Comparison of ENCODE assay signal across 8 cellular contexts in the genomic region with DNA sequence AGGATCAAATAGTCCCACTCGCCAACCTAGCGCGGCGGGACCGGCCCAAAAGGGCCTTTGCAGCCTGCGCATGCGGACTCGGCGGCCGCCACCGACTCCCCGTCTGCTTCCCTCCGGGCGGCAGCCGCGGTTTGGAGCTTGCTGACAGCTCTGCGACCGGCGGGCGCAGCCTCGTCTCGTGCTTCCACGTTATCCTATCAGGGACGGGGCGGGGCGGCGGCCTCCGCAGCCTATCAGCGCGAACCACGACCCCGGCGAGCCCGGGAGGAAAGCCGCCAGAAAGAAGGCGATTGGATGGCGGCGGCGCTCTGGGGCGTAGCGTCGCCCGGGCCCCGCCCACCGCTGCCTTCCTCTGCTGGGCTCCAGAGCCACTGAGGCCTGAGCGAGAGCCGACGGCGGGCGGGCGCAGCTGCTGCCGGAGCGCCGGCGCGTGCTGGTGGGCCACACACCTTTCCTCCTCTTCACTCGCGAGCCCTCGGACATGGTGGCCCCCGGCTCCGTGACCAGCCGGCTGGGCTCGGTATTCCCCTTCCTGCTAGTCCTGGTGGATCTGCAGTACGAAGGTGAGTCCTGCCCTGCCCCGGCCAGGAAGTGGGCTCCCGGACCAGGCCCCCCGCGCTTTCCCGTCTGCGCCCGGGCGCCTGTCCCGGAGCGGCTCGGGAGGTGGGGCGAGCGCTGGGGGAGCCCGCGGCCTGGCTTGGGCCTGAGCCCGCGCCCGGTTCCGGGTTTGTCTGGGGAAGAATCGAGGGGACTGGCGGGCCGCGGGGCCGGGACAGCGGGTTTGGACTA. TPM values are rescaled to one million over a fixed set of nuclear protein-coding genes. Genes with fewer than 3 reads are reported as not detected.
A peak's percentile ranks its signal among the peaks of the same experiment; 100 is the strongest.
DNase-seq lines count a peak whose midpoint lies in the region; ATAC-seq, FAIRE-seq and TF ChIP-seq lines count a peak whose summit lies in the region.

A gene with protein sequence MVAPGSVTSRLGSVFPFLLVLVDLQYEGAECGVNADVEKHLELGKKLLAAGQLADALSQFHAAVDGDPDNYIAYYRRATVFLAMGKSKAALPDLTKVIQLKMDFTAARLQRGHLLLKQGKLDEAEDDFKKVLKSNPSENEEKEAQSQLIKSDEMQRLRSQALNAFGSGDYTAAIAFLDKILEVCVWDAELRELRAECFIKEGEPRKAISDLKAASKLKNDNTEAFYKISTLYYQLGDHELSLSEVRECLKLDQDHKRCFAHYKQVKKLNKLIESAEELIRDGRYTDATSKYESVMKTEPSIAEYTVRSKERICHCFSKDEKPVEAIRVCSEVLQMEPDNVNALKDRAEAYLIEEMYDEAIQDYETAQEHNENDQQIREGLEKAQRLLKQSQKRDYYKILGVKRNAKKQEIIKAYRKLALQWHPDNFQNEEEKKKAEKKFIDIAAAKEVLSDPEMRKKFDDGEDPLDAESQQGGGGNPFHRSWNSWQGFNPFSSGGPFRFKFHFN (plus strand): TSS at position 365 of the 789 bp plus-strand sequence. CDS start 117 bp downstream, at position 482.

- peaks cover 64% of the 10 kb centered on the region for H3K4me1 ChIP-seq in HepG2 (ENCODE audit: insufficient read depth, low read length)

- H2AFZ ChIP-seq in HepG2 (ENCODE audit: low read length): peak within 1 kb of the TSS; percentile 90

- peak within 1 kb of the TSS; percentile 92 for H3K9ac ChIP-seq in HepG2 (ENCODE audit: insufficient read depth, low read depth, low read length)

- H4K20me1 ChIP-seq in HepG2 (ENCODE audit: insufficient read depth, low read length): peaks cover 2% of the 10 kb centered on the region; the same call in 1 of the 2 replicates

- no peaks in the 10 kb centered on the region; a peak in 1 of 5 replicates for H3K27me3 ChIP-seq in HepG2 (ENCODE audit: control insufficient read depth in 1 of 2, insufficient read depth in 2 of 2, low read length in 2 of 2)

- H3K36me3 ChIP-seq in HepG2 (replicated peaks in 1 of 2; ENCODE audit: control insufficient read depth in 1 of 2, insufficient read depth in 2 of 2, low read length in 2 of 2): no peaks in the 10 kb centered on the region

- H3K4me2 ChIP-seq in HepG2 (ENCODE audit: low read depth, low read length): peak within 1 kb of the TSS; percentile 67

- intact Hi-C loops in CD14-positive monocyte (cut with micrococcal nuclease): loop anchor here (5.0 to 10.0 kb wide), 3 partner anchors 35 to 1755 kb away; a partner anchor contains a TSS
- intact Hi-C loops in HepG2 (cut with micrococcal nuclease; ENCODE audit: unreplicated experiment): loop anchor here (5.0 to 10.0 kb wide), 2 partner anchors 35 to 108 kb away; a partner anchor contains a TSS

- H3K79me2 ChIP-seq in HepG2 (ENCODE audit: insufficient read depth, low read length): peaks cover 62% of the 10 kb centered on the region

- H3K4me1 Mint-ChIP-seq in CD14-positive monocyte: peaks cover 62% of the 10 kb centered on the region

- peak; percentile 53; the same call in 1 of the 2 replicates for TF ChIP-seq RAD21 in HepG2 (CRISPR knock-in tag; IDR thresholded peaks at IDR 0.05)

- POLR2A ChIA-PET in HepG2 (lab: Yijun Ruan, JAX): interaction anchor here (0.7 to 1.6 kb wide), 7 partner anchors 8 to 75 kb away, joined by 3 to 14 read pairs (median 4); a partner anchor contains a TSS

- DNase-seq in CD14-positive monocyte (ENCODE audit: low spot score): peak; percentile 99
- DNase-seq in NCI-H82 (lab: John Stamatoyannopoulos, UW): peak; percentile 100
- DNase-seq in activated CD4-positive, alpha-beta T cell treated with anti-CD3 and anti-CD28 coated beads, Interleukin-2, amount 50 U/mL, for 48 hours: peak; percentile 97
- DNase-seq in dermis blood vessel endothelial cell: peak; percentile 99
- DNase-seq in HepG2 (ENCODE audit: low spot score): peak; percentile 92
- DNase-seq in stimulated activated CD4-positive, alpha-beta T cell treated with anti-CD3 and anti-CD28 coated beads, Interleukin-4, amount 100 ng/mL, for 1 hour: peak; percentile 99

- peak; percentile 90 to 92 for TF ChIP-seq POLR2A in HepG2 (IDR thresholded peaks at IDR 0.05; ENCODE audit: insufficient read depth in 1 of 2, low read depth in 2 of 2, low read length in 2 of 2)

- H3K27me3 Mint-ChIP-seq in CD14-positive monocyte (ENCODE audit: low read depth in 3 of 3): no peaks in the 10 kb centered on the region

- peak; percentile 8 for FAIRE-seq in HepG2 (lab: Jason Lieb, UNC)

- in situ Hi-C loops in HepG2 (cut with HindIII; ENCODE audit: extremely low pct_ligation_motif_present, low pct_unique_long_range_greater_than_20kb): no loop called here

- ATAC-seq in GM19397 (IDR thresholded peaks at IDR 0.05; ENCODE audit: unreplicated experiment) (peak; percentile 97), HG03571 (IDR thresholded peaks at IDR 0.05; ENCODE audit: unreplicated experiment) (peak; percentile 95), HepG2 (peak; percentile 97)

- peaks cover 9 to 14% of the 10 kb centered on the region in 2 donors for H3K36me3 Mint-ChIP-seq in CD14-positive monocyte

- under 1% methylated on average over 24 of the region's 89 CpGs for WGBS in HepG2 (ENCODE audit: low lambda C conversion rate)

- no peaks in the 10 kb centered on the region for H3K9me3 ChIP-seq in HepG2 (ENCODE audit: low read length)

- peak within 1 kb of the TSS; percentile 82 to 88 (median 83) for H3K4me3 ChIP-seq in HepG2 (replicated peaks in 1 of 3; ENCODE audit: insufficient read depth in 1 of 3, low read depth in 2 of 3, low read length in 3 of 3)

- H3K4me3 Mint-ChIP-seq in CD14-positive monocyte: peak within 1 kb of the TSS; percentile 96 to 98

- TF ChIP-seq CTCF in CD14-positive monocyte (IDR thresholded peaks at IDR 0.05) (no peak), HepG2 (CRISPR knock-in tag; IDR thresholded peaks at IDR 0.05) (peak; percentile 5; the same call in 1 of the 2 replicates)

- CTCF ChIA-PET in HepG2 (lab: Yijun Ruan, JAX; ENCODE audit: low intra/inter-chr PET ratio, low total read pairs): no interaction called here

- TF ChIP-seq EP300 in HepG2 (IDR thresholded peaks at IDR 0.05; ENCODE audit: low read depth in 2 of 2, low read length in 2 of 2) (peak in 1 of 2 experiments; percentile 52; a peak in 1 of 4 replicates), HepG2 (CRISPR knock-in tag; IDR thresholded peaks at IDR 0.05; ENCODE audit: borderline replicate concordance) (0 out of 2 replicates have a peak, but pooled peaks have one; percentile 11)

- H3K27ac Mint-ChIP-seq in CD14-positive monocyte: peak within 1 kb of the TSS; percentile 92 to 100 (median 98)

- peaks cover 0 to 4% (median 2%) of the 10 kb centered on the region in 7 donors for H3K9me3 Mint-ChIP-seq in CD14-positive monocyte

- H3K27ac ChIP-seq in HepG2 (ENCODE audit: extremely low read length, insufficient read depth, low read length): peak within 1 kb of the TSS; percentile 91

- no TSS peak for BruUV-seq in HepG2 (replicated peaks; lab: Mats Ljungman, UMichigan)

TF ChIP-seq in HepG2, 621 proteins besides CTCF, POLR2A, EP300 and RAD21 (continues in another document):
- no peak for TF ChIP-seq NPAS2 (CRISPR knock-in tag; IDR thresholded peaks at IDR 0.05; ENCODE audit: borderline replicate concordance)
- TF ChIP-seq, protein P1, sequence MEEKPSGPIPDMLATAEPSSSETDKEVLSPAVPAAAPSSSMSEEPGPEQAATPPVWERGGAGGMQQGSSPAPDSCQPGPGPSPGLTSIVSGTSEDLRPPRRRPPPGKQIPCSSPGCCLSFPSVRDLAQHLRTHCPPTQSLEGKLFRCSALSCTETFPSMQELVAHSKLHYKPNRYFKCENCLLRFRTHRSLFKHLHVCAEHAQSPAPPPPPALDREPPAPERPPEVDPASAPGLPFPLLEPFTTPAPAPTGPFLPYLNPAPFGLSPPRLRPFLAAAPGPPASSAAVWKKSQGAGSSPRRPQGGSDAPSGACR (CRISPR knock-in tag; IDR thresholded peaks at IDR 0.05): peak; percentile 81; the same call in 1 of the 2 replicates
- TF ChIP-seq, protein P2, sequence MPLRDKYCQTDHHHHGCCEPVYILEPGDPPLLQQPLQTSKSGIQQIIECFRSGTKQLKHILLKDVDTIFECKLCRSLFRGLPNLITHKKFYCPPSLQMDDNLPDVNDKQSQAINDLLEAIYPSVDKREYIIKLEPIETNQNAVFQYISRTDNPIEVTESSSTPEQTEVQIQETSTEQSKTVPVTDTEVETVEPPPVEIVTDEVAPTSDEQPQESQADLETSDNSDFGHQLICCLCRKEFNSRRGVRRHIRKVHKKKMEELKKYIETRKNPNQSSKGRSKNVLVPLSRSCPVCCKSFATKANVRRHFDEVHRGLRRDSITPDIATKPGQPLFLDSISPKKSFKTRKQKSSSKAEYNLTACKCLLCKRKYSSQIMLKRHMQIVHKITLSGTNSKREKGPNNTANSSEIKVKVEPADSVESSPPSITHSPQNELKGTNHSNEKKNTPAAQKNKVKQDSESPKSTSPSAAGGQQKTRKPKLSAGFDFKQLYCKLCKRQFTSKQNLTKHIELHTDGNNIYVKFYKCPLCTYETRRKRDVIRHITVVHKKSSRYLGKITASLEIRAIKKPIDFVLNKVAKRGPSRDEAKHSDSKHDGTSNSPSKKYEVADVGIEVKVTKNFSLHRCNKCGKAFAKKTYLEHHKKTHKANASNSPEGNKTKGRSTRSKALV (CRISPR knock-in tag; IDR thresholded peaks at IDR 0.05): peak; percentile 65

RNA-seq across cellular contexts. Expression of the gene that starts here (rescaled TPM):
- 10 to 100 TPM; 22.3 to 27.6 TPM for polyA plus RNA-seq in CD14-positive monocyte
- 67.2 and 93.2 TPM in 2 replicates for total RNA-seq in dermis blood vessel endothelial cell
- 38.1 and 48.2 TPM in 2 replicates for total RNA-seq in HepG2 (2016; rRNA removed; fragmentation: Illumina TruSeq; extraction: Trizol)
- total RNA-seq in HepG2 (2016; cell fraction: cytosol; rRNA removed; fragmentation: Illumina TruSeq; extraction: Trizol; ENCODE audit: low read depth): 30.3 and 34.8 TPM in 2 replicates
- 32.9 and 48.9 TPM in 2 replicates for total RNA-seq in HepG2 (2016; cell fraction: insoluble cytoplasmic fraction; rRNA removed; fragmentation: Illumina TruSeq; extraction: Trizol)
- total RNA-seq in HepG2 (2016; cell fraction: membrane; rRNA removed; fragmentation: Illumina TruSeq; extraction: Trizol): 14.3 and 17.6 TPM in 2 replicates
- total RNA-seq in HepG2 (2016; cell fraction: nucleus; rRNA removed; fragmentation: Illumina TruSeq; extraction: Trizol): 48.4 and 54.1 TPM in 2 replicates
- 9.7 and 10.4 TPM in 2 replicates for polyA plus RNA-seq in HepG2 (2011; rRNA removed)
- 5.4 and 8.2 TPM in 2 replicates for polyA plus RNA-seq in HepG2 (2011; cell fraction: cytosol; rRNA removed)
- 2.8 and 3.7 TPM in 2 replicates for polyA plus RNA-seq in HepG2 (2011; cell fraction: nucleus; rRNA removed)
- polyA plus RNA-seq in HepG2 (2012): 12.1 and 15.4 TPM in 2 replicates
- 1.4 TPM in 2 replicates for polyA plus RNA-seq in HepG2 (2016; cell fraction: cytosol; fragmentation: Illumina TruSeq; extraction: Trizol; ENCODE audit: low read depth)
- 16.8 and 19.2 TPM in 2 replicates for polyA plus RNA-seq in HepG2 (2016; cell fraction: insoluble cytoplasmic fraction; fragmentation: Illumina TruSeq; extraction: Trizol; ENCODE audit: low read depth)
- 3.1 and 3.7 TPM in 2 replicates for polyA plus RNA-seq in HepG2 (2016; cell fraction: membrane; fragmentation: Illumina TruSeq; extraction: Trizol; ENCODE audit: low read depth)
- 37.4 and 38.5 TPM in 2 replicates for polyA plus RNA-seq in HepG2 (2016; cell fraction: nucleus; fragmentation: Illumina TruSeq; extraction: Trizol; ENCODE audit: insufficient read depth, low read depth)
- 13.2 and 17.4 TPM in 2 replicates for polyA minus RNA-seq in HepG2 (2011; rRNA and poly(A)+ RNA removed; ENCODE audit: low replicate concordance)
- 21.4 and 25.3 TPM in 2 replicates for polyA minus RNA-seq in HepG2 (2011; cell fraction: cytosol; rRNA and poly(A)+ RNA removed)
- 14.4 and 17.8 TPM in 2 replicates for polyA minus RNA-seq in HepG2 (2011; cell fraction: nucleus; rRNA and poly(A)+ RNA removed)

Comparison
In these comparisons a context has a peak if more than half of its experiments do, and no peak if none do; other contexts are left out.
1. Peak in every context shown above with its lines: DNase-seq, ATAC-seq, H3K4me3 ChIP-seq and H3K27ac ChIP-seq.